Comparison of ENCODE assay signal across 1 cellular context in the genomic region with DNA sequence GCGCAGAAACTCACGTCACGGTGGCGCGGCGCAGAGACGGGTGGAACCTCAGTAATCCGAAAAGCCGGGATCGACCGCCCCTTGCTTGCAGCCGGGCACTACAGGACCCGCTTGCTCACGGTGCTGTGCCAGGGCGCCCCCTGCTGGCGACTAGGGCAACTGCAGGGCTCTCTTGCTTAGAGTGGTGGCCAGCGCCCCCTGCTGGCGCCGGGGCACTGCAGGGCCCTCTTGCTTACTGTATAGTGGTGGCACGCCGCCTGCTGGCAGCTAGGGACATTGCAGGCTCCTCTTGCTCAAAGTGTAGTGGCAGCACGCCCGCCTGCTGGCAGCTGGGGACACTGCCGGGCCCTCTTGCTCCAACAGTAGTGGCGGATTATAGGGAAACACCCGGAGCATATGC.
A peak's percentile ranks its signal among the peaks of the same experiment; 100 is the strongest.
TF ChIP-seq lines count a peak whose summit lies in the region.

No MANE protein-coding gene starts in this region.

TF ChIP-seq in GM12878, 131 proteins besides CTCF, POLR2A, EP300 and RAD21:
- TF ChIP-seq NBN (IDR thresholded peaks at IDR 0.05) = 0 out of 2 replicates have a peak, but pooled peaks have one; percentile 26
TF ChIP-seq in GM12878: peak in this region for 1; not testable (repeated sequence) for 130.
